Comparison of ENCODE assay signal across 7 cellular contexts in genomic region chr17:79509008-79509407, GRCh38.
"Had no signal": no experiment of that assay in that cellular context is flagged by ENCODE, and none has a peak within 500 bp of the region (broad histone marks: within the 10 kb centered on the region; RNA-seq: fewer than 3 reads in every experiment).

No MANE protein-coding gene starts in this region.

- H3K4me3 ChIP-seq: GM23248 had no signal

- H2AFZ ChIP-seq: GM23248 had no signal

- H3K4me3 Mint-ChIP-seq: H9, IgD-negative memory B cell had no signal

- H3K27ac ChIP-seq: GM23248, HL-60 had no signal

- DNase-seq: GM23248, H9, HCEC 1CT, KBM-7 had no signal

- H3K27ac Mint-ChIP-seq: IgD-negative memory B cell had no signal

- ATAC-seq: HepG2 had no signal

- H3K4me1 Mint-ChIP-seq: IgD-negative memory B cell had no signal
